In genomic region chr5:53879708-53880356, GRCh38 we compare ENCODE assay signal across 1 cellular context.
TF ChIP-seq lines count a peak whose summit lies in the region.

No MANE protein-coding gene starts in this region.

TF ChIP-seq in WTC11, 78 proteins besides CTCF, POLR2A, EP300 and RAD21 (continued from another document):
- TF ChIP-seq STAT6 (CRISPR knock-in tag; conservative IDR thresholded peaks at IDR 0.05; ENCODE audit: low read depth) (no peak), USF2 (CRISPR knock-in tag; IDR thresholded peaks at IDR 0.05) (no peak), ZNF423 (CRISPR knock-in tag; IDR thresholded peaks at IDR 0.05) (no peak), ARID4B (CRISPR knock-in tag; IDR thresholded peaks at IDR 0.05; ENCODE audit: borderline replicate concordance) (no peak), NR3C1 (CRISPR knock-in tag; conservative IDR thresholded peaks at IDR 0.05; ENCODE audit: low read depth) (no peak), ATF1 (CRISPR knock-in tag; IDR thresholded peaks at IDR 0.05) (no peak), E2F4 (CRISPR knock-in tag; IDR thresholded peaks at IDR 0.05; ENCODE audit: borderline replicate concordance, low read depth) (no peak)
